ENCODE assay signal across 2 cellular contexts in the genomic region with DNA sequence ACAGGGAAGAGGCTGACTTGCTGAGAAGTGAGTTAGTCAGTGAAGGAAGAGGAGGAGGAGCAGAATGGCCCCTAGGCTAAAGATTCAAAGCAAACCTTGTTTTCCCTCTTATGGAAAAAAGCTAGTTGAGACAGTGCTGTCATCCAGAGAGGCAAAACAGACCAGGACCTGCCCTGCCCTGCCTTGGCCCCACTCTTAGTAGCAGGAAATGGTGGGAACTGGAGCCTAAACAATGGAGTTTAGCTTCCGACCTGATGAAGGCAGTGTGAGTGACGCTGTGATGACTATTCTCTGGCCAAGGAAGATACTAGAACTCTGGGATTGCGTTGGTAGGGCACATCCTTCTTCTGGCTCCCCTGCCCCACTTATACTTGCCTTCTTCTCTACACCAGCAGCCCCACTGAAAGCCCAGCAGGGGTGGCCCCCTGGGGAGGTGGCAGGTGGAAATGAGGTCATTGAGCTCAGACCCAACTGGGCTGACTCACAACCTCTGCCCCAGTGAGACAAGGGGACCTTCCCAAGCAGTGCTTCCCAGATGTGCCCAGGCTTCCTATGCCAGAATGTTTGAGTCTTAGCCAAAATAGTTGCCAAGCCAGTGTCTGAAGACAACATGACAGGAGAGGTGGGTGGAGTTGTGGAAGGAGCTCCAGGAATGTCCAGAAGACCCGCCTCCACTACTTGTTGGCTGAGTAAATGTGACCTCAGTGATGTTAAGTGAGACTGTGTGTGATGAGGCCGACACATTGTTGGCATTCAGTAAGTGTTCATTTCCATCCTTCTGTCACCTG.
TF ChIP-seq lines count a peak whose summit lies in the region.

No MANE protein-coding gene starts in this region.

TF ChIP-seq in liver, 16 proteins besides CTCF, POLR2A, EP300 and RAD21 (continued from another document):
- TF ChIP-seq, protein P1, sequence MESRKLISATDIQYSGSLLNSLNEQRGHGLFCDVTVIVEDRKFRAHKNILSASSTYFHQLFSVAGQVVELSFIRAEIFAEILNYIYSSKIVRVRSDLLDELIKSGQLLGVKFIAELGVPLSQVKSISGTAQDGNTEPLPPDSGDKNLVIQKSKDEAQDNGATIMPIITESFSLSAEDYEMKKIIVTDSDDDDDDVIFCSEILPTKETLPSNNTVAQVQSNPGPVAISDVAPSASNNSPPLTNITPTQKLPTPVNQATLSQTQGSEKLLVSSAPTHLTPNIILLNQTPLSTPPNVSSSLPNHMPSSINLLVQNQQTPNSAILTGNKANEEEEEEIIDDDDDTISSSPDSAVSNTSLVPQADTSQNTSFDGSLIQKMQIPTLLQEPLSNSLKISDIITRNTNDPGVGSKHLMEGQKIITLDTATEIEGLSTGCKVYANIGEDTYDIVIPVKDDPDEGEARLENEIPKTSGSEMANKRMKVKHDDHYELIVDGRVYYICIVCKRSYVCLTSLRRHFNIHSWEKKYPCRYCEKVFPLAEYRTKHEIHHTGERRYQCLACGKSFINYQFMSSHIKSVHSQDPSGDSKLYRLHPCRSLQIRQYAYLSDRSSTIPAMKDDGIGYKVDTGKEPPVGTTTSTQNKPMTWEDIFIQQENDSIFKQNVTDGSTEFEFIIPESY (IDR thresholded peaks at IDR 0.05) = no peak
- TF ChIP-seq, protein P2, sequence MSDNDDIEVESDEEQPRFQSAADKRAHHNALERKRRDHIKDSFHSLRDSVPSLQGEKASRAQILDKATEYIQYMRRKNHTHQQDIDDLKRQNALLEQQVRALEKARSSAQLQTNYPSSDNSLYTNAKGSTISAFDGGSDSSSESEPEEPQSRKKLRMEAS (IDR thresholded peaks at IDR 0.05) = no peak
- TF ChIP-seq SP1 (IDR thresholded peaks at IDR 0.05) = no peak

TF ChIP-seq in HepG2, 621 proteins besides CTCF, POLR2A, EP300 and RAD21:
- TF ChIP-seq ZNF513 (CRISPR knock-in tag; conservative IDR thresholded peaks at IDR 0.05) = no peak
- no peak for TF ChIP-seq ZNF441 (CRISPR knock-in tag; IDR thresholded peaks at IDR 0.05; ENCODE audit: borderline replicate concordance)
- no peak for TF ChIP-seq ZFP36 (IDR thresholded peaks at IDR 0.05; ENCODE audit: borderline replicate concordance, low read depth, low read length, partially characterized antibody)
- TF ChIP-seq RFX1 (IDR thresholded peaks at IDR 0.05) = no peak
